8 cellular contexts compared by ENCODE assay signal in genomic region chr10:113959383-113959760, GRCh38.
A peak's percentile ranks its signal among the peaks of the same experiment; 100 is the strongest.
DNase-seq lines count a peak whose midpoint lies in the region; ATAC-seq and TF ChIP-seq lines count a peak whose summit lies in the region.

No MANE protein-coding gene starts in this region.

- H3K27me3 ChIP-seq in KMS-11 (ENCODE audit: insufficient read depth, low read depth) (no peaks in the 10 kb centered on the region), aorta (ENCODE audit: control insufficient read depth in 1 of 2, insufficient read depth in 2 of 2, low read length in 1 of 2) (no peaks in the 10 kb centered on the region)

- H3K36me3 ChIP-seq in KMS-11 (ENCODE audit: insufficient read depth): no peaks in the 10 kb centered on the region
- no peaks in the 10 kb centered on the region for H3K36me3 ChIP-seq in aorta (ENCODE audit: control insufficient read depth in 1 of 2, insufficient read depth in 2 of 2, low read length in 1 of 2)

- peak overlapping the region; percentile 100 for H3K4me2 ChIP-seq in KMS-11

- no peaks in the 10 kb centered on the region for H3K79me2 ChIP-seq in KMS-11 (ENCODE audit: insufficient read depth, low read depth)

- H3K9me3 Mint-ChIP-seq in activated naive CD8-positive, alpha-beta T cell treated with anti-CD3 and anti-CD28 coated beads, Interleukin-2, amount 50 U/mL, for 24 hours: peaks cover 11% of the 10 kb centered on the region

- in situ Hi-C loops in Caki2 (cut with HindIII; ENCODE audit: low pct_unique_long_range_greater_than_20kb, low sequenced_read_pairs): no loop called here

- no peak overlapping the region for H3K27ac Mint-ChIP-seq in activated naive CD8-positive, alpha-beta T cell treated with anti-CD3 and anti-CD28 coated beads, Interleukin-2, amount 50 U/mL, for 24 hours

- H3K36me3 Mint-ChIP-seq in activated naive CD8-positive, alpha-beta T cell treated with anti-CD3 and anti-CD28 coated beads, Interleukin-2, amount 50 U/mL, for 24 hours (ENCODE audit: low read depth): peaks cover 2% of the 10 kb centered on the region

- H3K4me3 Mint-ChIP-seq in activated naive CD8-positive, alpha-beta T cell treated with anti-CD3 and anti-CD28 coated beads, Interleukin-2, amount 50 U/mL, for 24 hours: no peak overlapping the region

- peak; percentile 13 for DNase-seq in Caki2 (ENCODE audit: low read depth)
- peak; percentile 84 for DNase-seq in kidney tubule cell (ENCODE audit: low spot score)
- no peak for DNase-seq in T-helper 1 cell
- DNase-seq in SK-N-DZ (ENCODE audit: low spot score): no peak
- DNase-seq in activated naive CD8-positive, alpha-beta T cell treated with anti-CD3 and anti-CD28 coated beads, Interleukin-2, amount 50 U/mL, for 24 hours: no peak
- no peak for DNase-seq in aorta

- peak; percentile 46 for ATAC-seq in GM21360 (IDR thresholded peaks at IDR 0.05; ENCODE audit: unreplicated experiment)
- ATAC-seq in activated naive CD8-positive, alpha-beta T cell treated with anti-CD3 and anti-CD28 coated beads, Interleukin-2, amount 50 U/mL, for 24 hours: no peak
- ATAC-seq in aorta (ENCODE audit: low FRiP score): no peak

- no peak overlapping the region for H3K4me3 ChIP-seq in KMS-11 (IDR thresholded peaks at IDR 0.05; ENCODE audit: insufficient read depth, low read depth, low read length)
- H3K4me3 ChIP-seq in aorta (ENCODE audit: low read length in 2 of 2): no peak overlapping the region

- no peak overlapping the region; the same call in 1 of the 2 replicates for H3K9ac ChIP-seq in KMS-11

- intact Hi-C loops in aorta (cut with DNase I): no loop called here

- H3K9me3 ChIP-seq in aorta (ENCODE audit: control insufficient read depth, low read length): no peaks in the 10 kb centered on the region

- whole genome bisulfite sequencing in aorta, 2 donors: 80 to 87% methylated on average over 6 of the region's 6 CpGs

- no peak for TF ChIP-seq CTCF in KMS-11 (conservative IDR thresholded peaks at IDR 0.05; ENCODE audit: low read depth, low read length)

- H3K4me1 ChIP-seq in KMS-11 (ENCODE audit: low read depth, poor library complexity, severe bottlenecking): peaks cover 54% of the 10 kb centered on the region
- H3K4me1 ChIP-seq in aorta (ENCODE audit: control insufficient read depth in 1 of 2, insufficient read depth in 2 of 2, low read length in 2 of 2): peaks cover 2 to 3% of the 10 kb centered on the region in 2 donors

- H3K27ac ChIP-seq in KMS-11: peak overlapping the region; percentile 98; the same call in 1 of the 2 replicates
- H3K27ac ChIP-seq in aorta (ENCODE audit: low read depth in 1 of 2, low read length in 2 of 2): peak overlapping the region in 1 of 2 donors; percentile 56

- no peaks in the 10 kb centered on the region for H4K20me1 ChIP-seq in KMS-11 (ENCODE audit: insufficient read depth)

- no peak overlapping the region for H2AFZ ChIP-seq in KMS-11 (ENCODE audit: low read depth)

- H3K27me3 Mint-ChIP-seq in activated naive CD8-positive, alpha-beta T cell treated with anti-CD3 and anti-CD28 coated beads, Interleukin-2, amount 50 U/mL, for 24 hours: peaks cover 27% of the 10 kb centered on the region

- peaks cover 42% of the 10 kb centered on the region for H3K4me1 Mint-ChIP-seq in activated naive CD8-positive, alpha-beta T cell treated with anti-CD3 and anti-CD28 coated beads, Interleukin-2, amount 50 U/mL, for 24 hours

Comparison
In these comparisons a context has a peak if more than half of its experiments do, and no peak if none do; other contexts are left out.
1. DNase-seq: peak in Caki2 (single experiment) and kidney tubule cell (single experiment); none in T-helper 1 cell (0 of 5), SK-N-DZ (single experiment), activated naive CD8-positive, alpha-beta T cell treated with anti-CD3 and anti-CD28 coated beads, Interleukin-2, amount 50 U/mL, for 24 hours (single experiment) and aorta (0 of 2).